In the genomic region with DNA sequence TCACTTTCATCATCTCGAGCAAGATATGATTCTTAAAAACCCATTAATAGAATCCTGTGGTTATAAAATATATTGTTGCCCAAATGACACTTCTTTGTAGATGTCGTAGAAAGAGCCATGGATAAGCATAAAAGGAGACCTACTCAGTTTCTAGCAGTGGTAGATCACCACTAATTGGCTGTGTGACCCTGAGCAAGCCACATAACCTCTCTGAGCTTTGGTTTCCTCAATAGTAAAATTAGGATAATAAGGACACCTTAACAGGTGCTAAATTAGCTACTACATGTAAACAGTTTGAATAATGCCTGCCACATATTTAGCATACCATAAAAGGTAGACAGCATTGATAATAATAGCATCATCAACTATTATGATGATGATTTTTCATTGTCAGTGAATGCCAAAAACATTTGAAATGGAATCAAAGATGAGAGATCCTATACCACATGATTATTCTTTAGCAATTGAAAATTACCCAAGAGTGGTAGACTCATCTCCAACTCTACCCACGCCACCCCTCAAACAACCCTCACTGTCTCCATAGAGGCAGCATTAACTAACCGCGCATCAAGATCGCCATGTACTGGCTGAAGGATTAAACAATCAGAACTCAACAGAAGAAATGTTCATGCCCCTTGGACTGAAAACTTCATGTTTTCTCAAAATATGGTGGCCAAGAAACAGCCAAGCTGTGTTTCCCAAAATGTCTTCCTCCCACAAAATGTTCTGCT, we compare ENCODE assay signal across 1 cellular context.
TF ChIP-seq lines count a peak whose summit lies in the region.

No MANE protein-coding gene starts in this region.

TF ChIP-seq in K562, 482 proteins besides CTCF, POLR2A, EP300 and RAD21:
- TF ChIP-seq RBM25 (IDR thresholded peaks at IDR 0.05; ENCODE audit: low read depth, low read length, severe bottlenecking) (peak; percentile 22), NCOA6 (IDR thresholded peaks at IDR 0.05) (no peak), HDAC1 (IDR thresholded peaks at IDR 0.05) (no peak), ZNF740 (CRISPR knock-in tag; IDR thresholded peaks at IDR 0.05) (no peak), ZNF740 (tag; IDR thresholded peaks at IDR 0.05) (no peak), HDAC8 (tag; IDR thresholded peaks at IDR 0.05) (no peak), STAT6 (CRISPR knock-in tag; IDR thresholded peaks at IDR 0.05) (no peak), NR3C1 (CRISPR knock-in tag; IDR thresholded peaks at IDR 0.05) (no peak)
TF ChIP-seq in K562: peak in this region for 1.
